In genomic region chr15:79826800-79827199, GRCh38 we compare ENCODE assay signal across 23 cellular contexts.
"Had no signal": no experiment of that assay in that cellular context is flagged by ENCODE, and none has a peak within 500 bp of the region (broad histone marks: within the 10 kb centered on the region; RNA-seq: fewer than 3 reads in every experiment).

No MANE protein-coding gene starts in this region.

- ATAC-seq: foreskin keratinocyte; gastroesophageal sphincter; heart left ventricle; left colon; left lobe of liver; left ventricle myocardium superior; mucosa of descending colon; naive thymus-derived CD8-positive, alpha-beta T cell had no signal

- H3K4me3 ChIP-seq: coronary artery, dorsolateral prefrontal cortex, esophagus muscularis mucosa, gastroesophageal sphincter, heart left ventricle, hepatocyte, lower lobe of right lung, mucosa of descending colon had no signal

- H3K4me1 ChIP-seq: esophagus muscularis mucosa, foreskin keratinocyte, gastroesophageal sphincter, heart left ventricle, lower lobe of right lung had no signal

- H3K27me3 ChIP-seq: dorsolateral prefrontal cortex, esophagus muscularis mucosa, foreskin keratinocyte, gastroesophageal sphincter, heart left ventricle, hepatocyte had no signal

- H3K27ac ChIP-seq: coronary artery, dorsolateral prefrontal cortex, esophagus muscularis mucosa, foreskin keratinocyte, gastroesophageal sphincter, heart left ventricle, hepatocyte, lower lobe of right lung had no signal

- H3K9me3 ChIP-seq: esophagus muscularis mucosa, gastroesophageal sphincter, lower lobe of right lung, mucosa of descending colon had no signal

- DNase-seq: dermis blood vessel endothelial cell; dorsolateral prefrontal cortex; effector CD4-positive, alpha-beta T cell; effector memory CD4-positive, alpha-beta T cell; foreskin keratinocyte; heart left ventricle; hypothalamus; immature natural killer cell; islet precursor cell; kidney; kidney glomerular epithelial cell; left colon; left ventricle myocardium superior; lower lobe of right lung; mesenchymal stem cell; mucosa of descending colon; naive B cell; naive thymus-derived CD8-positive, alpha-beta T cell had no signal

- H3K36me3 ChIP-seq: esophagus muscularis mucosa, gastroesophageal sphincter, lower lobe of right lung had no signal
